In genomic region chr11:69588270-69588669, GRCh38 we compare ENCODE assay signal across 13 cellular contexts. TPM values are rescaled to one million over a fixed set of nuclear protein-coding genes. Genes with fewer than 3 reads are reported as not detected.
DNase-seq lines count a peak whose midpoint lies in the region; ATAC-seq, FAIRE-seq and TF ChIP-seq lines count a peak whose summit lies in the region.
"Had no signal": no experiment of that assay in that cellular context is flagged by ENCODE, and none has a peak within 500 bp of the region (broad histone marks: within the 10 kb centered on the region; RNA-seq: fewer than 3 reads in every experiment).

No MANE protein-coding gene starts in this region.

- H3K9me3 Mint-ChIP-seq in MCF 10A (ENCODE audit: unreplicated experiment) (no peaks in the 10 kb centered on the region), glutamatergic neuron (ENCODE audit: unreplicated experiment) (no peaks in the 10 kb centered on the region)

- POLR2A ChIA-PET in MCF 10A (lab: Yijun Ruan, JAX): interaction anchor here (0.6 kb wide), 1 partner anchor 66 kb away, joined by 4 read pairs; no protein-coding TSS in a partner anchor

- no TSS peak for BruUV-seq in MCF 10A (replicated peaks; lab: Mats Ljungman, UMichigan)

- H3K27me3 Mint-ChIP-seq in MCF 10A (ENCODE audit: insufficient read depth, unreplicated experiment) (no peaks in the 10 kb centered on the region), glutamatergic neuron (ENCODE audit: unreplicated experiment) (peaks cover 5% of the 10 kb centered on the region)

- H3K4me1 ChIP-seq in breast epithelium (no peaks in the 10 kb centered on the region), body of pancreas (no peaks in the 10 kb centered on the region)
- H3K4me1 ChIP-seq: SJCRH30 had no signal

- 82 to 86% methylated on average over 5 of the region's 5 CpGs for WGBS in body of pancreas, 2 donors

- H3K36me3 ChIP-seq in breast epithelium (no peaks in the 10 kb centered on the region), body of pancreas (replicated peaks in 1 of 2; ENCODE audit: insufficient read depth in 1 of 2, low read depth in 2 of 2) (no peaks in the 10 kb centered on the region)
- H3K36me3 ChIP-seq: BLaER1 treated with 17β-estradiol and CSF1 and Interleukin-3, amounts not matched to agents 10 nM and 100 nM; SJCRH30 had no signal

- TF ChIP-seq CTCF in MCF 10A (IDR thresholded peaks at IDR 0.05; ENCODE audit: unreplicated experiment): peak; percentile 39
- no peak for TF ChIP-seq CTCF in breast epithelium (IDR thresholded peaks at IDR 0.05)
- TF ChIP-seq CTCF in fibroblast of pulmonary artery (IDR thresholded peaks at IDR 0.05; ENCODE audit: low read length, missing control alignments): peak; percentile 49
- no peak for TF ChIP-seq CTCF in body of pancreas (IDR thresholded peaks at IDR 0.05)
- no peak for TF ChIP-seq CTCF in glutamatergic neuron (IDR thresholded peaks at IDR 0.05; ENCODE audit: partially characterized antibody, unreplicated experiment)

- H3K27me3 ChIP-seq in breast epithelium (no peaks in the 10 kb centered on the region), body of pancreas (no peaks in the 10 kb centered on the region)
- H3K27me3 ChIP-seq: BLaER1 treated with 17β-estradiol and CSF1 and Interleukin-3, amounts not matched to agents 10 nM and 100 nM; SJCRH30 had no signal

- TF ChIP-seq POLR2A in breast epithelium (IDR thresholded peaks at IDR 0.05) (no peak), body of pancreas (IDR thresholded peaks at IDR 0.05) (no peak)

- H3K36me3 Mint-ChIP-seq in MCF 10A (ENCODE audit: insufficient read depth, unreplicated experiment): no peaks in the 10 kb centered on the region
- peaks cover 12% of the 10 kb centered on the region for H3K36me3 Mint-ChIP-seq in glutamatergic neuron (ENCODE audit: unreplicated experiment)

- H3K4me1 Mint-ChIP-seq in MCF 10A (ENCODE audit: insufficient read depth, unreplicated experiment): peaks cover 18% of the 10 kb centered on the region
- no peaks in the 10 kb centered on the region for H3K4me1 Mint-ChIP-seq in glutamatergic neuron (ENCODE audit: low read depth, unreplicated experiment)
- H3K4me1 Mint-ChIP-seq: naive thymus-derived CD8-positive, alpha-beta T cell had no signal

- H3K4me3 Mint-ChIP-seq in MCF 10A (ENCODE audit: unreplicated experiment) (no peak overlapping the region), glutamatergic neuron (ENCODE audit: unreplicated experiment) (no peak overlapping the region)
- H3K4me3 Mint-ChIP-seq: naive thymus-derived CD8-positive, alpha-beta T cell had no signal

- H3K27ac Mint-ChIP-seq in MCF 10A (ENCODE audit: low read depth, unreplicated experiment): peak overlapping the region; percentile 78
- no peak overlapping the region for H3K27ac Mint-ChIP-seq in glutamatergic neuron (ENCODE audit: unreplicated experiment)
- H3K27ac Mint-ChIP-seq: naive thymus-derived CD8-positive, alpha-beta T cell had no signal

- no peak overlapping the region for H3K4me3 ChIP-seq in breast epithelium
- no peak overlapping the region for H3K4me3 ChIP-seq in fibroblast of pulmonary artery (replicated peaks; ENCODE audit: low read depth, low read length)
- no peak overlapping the region for H3K4me3 ChIP-seq in body of pancreas
- H3K4me3 ChIP-seq: BLaER1 treated with 17β-estradiol and CSF1 and Interleukin-3, amounts not matched to agents 10 nM and 100 nM; SJCRH30 had no signal

- ATAC-seq in body of pancreas: no peak
- ATAC-seq: naive thymus-derived CD8-positive, alpha-beta T cell had no signal

- intact Hi-C loops in MCF 10A (cut with micrococcal nuclease) (loop anchor here (2.0 to 5.0 kb wide), 3 partner anchors 51 to 291 kb away; no protein-coding TSS in a partner anchor), breast epithelium (cut with DNase I; ENCODE audit: low total_unique reads) (no loop called here), body of pancreas (cut with DNase I) (no loop called here)

- no peaks in the 10 kb centered on the region for H3K9me3 ChIP-seq in breast epithelium
- H3K9me3 ChIP-seq in body of pancreas: no peaks in the 10 kb centered on the region
- H3K9me3 ChIP-seq: SJCRH30 had no signal

- FAIRE-seq in urothelium cell line (lab: Jason Lieb, UNC): no peak

- H3K27ac ChIP-seq in breast epithelium (no peak overlapping the region), body of pancreas (no peak overlapping the region)
- H3K27ac ChIP-seq: BLaER1 treated with 17β-estradiol and CSF1 and Interleukin-3, amounts not matched to agents 10 nM and 100 nM; KMS-11; SJCRH30 had no signal

- DNase-seq in MCF 10A (ENCODE audit: unreplicated experiment) (peak; percentile 61), breast epithelium (ENCODE audit: low spot score in 2 of 2) (no peak), SW 1271 (lab: John Stamatoyannopoulos, UW) (peak; percentile 79 to 87), fibroblast of pulmonary artery (ENCODE audit: low read depth) (peak; percentile 65), urothelium cell line (ENCODE audit: low spot score) (peak; percentile 57), body of pancreas (no peak), glutamatergic neuron (no peak), activated gamma-delta T cell (lab: John Stamatoyannopoulos, UW) (no peak)
- DNase-seq: naive thymus-derived CD8-positive, alpha-beta T cell; SJCRH30; stimulated activated CD4-positive, alpha-beta T cell treated with anti-CD3 and anti-CD28 coated beads, Interleukin-4, amount 100 ng/mL, for 24 hours had no signal

- CTCF ChIA-PET in MCF 10A (lab: Yijun Ruan, JAX): interaction anchor here (0.6 to 1.7 kb wide), 3 partner anchors 12 to 457 kb away, joined by 3 to 11 read pairs (median 3); no protein-coding TSS in a partner anchor

RNA-seq across cellular contexts. Expression of gene CCND1, which starts 52.7 kb away (rescaled TPM):
- total RNA-seq in MCF 10A (2022): 96.6 and 106 TPM in 2 replicates
- 100 to 1,000 TPM in 1 of 3 donors, 10 to 100 TPM in 2; 42.3 to 199 (median 99.0) TPM for total RNA-seq in breast epithelium
- total RNA-seq in body of pancreas: 100 to 1,000 TPM in 1 of 2 donors, 10 to 100 TPM in 1; 90.3 to 201 TPM
- 36.1 TPM for total RNA-seq in glutamatergic neuron (ENCODE audit: unreplicated experiment)

Comparison
In these comparisons a context has a peak if more than half of its experiments do, and no peak if none do; other contexts are left out.
1. DNase-seq: peak in MCF 10A (single experiment), SW 1271 (2 of 2), fibroblast of pulmonary artery (single experiment) and urothelium cell line (single experiment); none in breast epithelium (0 of 2), body of pancreas (0 of 4), glutamatergic neuron (single experiment) and activated gamma-delta T cell (single experiment).
2. CTCF ChIP-seq: peak in MCF 10A (single experiment) and fibroblast of pulmonary artery (single experiment); none in breast epithelium (0 of 3), body of pancreas (0 of 7) and glutamatergic neuron (single experiment).